Comparison of ENCODE assay signal across 1 cellular context in the genomic region with DNA sequence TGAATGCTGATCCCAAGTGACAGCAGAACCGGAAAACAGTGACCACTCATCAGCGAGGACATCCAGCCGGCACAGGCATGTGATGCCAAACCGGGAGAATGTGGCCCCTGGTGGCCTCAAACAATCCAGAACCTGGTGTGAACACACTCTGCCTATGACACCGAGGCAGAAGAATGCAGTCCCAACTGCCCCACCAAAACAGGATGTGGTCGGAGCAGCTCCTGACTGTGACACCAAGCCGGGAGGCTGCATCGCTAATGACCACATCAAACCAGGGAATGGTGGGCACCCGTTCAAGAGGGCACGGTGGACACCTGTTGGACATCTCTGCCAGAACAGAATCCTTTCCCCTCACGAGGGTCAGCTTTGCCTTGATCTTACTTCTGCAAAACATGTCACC.
TF ChIP-seq lines count a peak whose summit lies in the region.

No MANE protein-coding gene starts in this region.

TF ChIP-seq in HCT116, 20 proteins besides CTCF, POLR2A, EP300 and RAD21 (continued from another document):
- TF ChIP-seq EZH2phosphoT487 (IDR thresholded peaks at IDR 0.05; ENCODE audit: borderline replicate concordance) (no peak), SP1 (IDR thresholded peaks at IDR 0.05; ENCODE audit: low read depth) (peak; percentile 41; the same call in 1 of the 2 replicates), ZNF274 (IDR thresholded peaks at IDR 0.05; ENCODE audit: low read depth, low read length) (no peak), ZFX (IDR thresholded peaks at IDR 0.05) (no peak), EZH2 (IDR thresholded peaks at IDR 0.05) (no peak), SIN3A (IDR thresholded peaks at IDR 0.05; ENCODE audit: low read depth) (no peak), FOSL1 (IDR thresholded peaks at IDR 0.05; ENCODE audit: low read depth) (no peak), ELF1 (IDR thresholded peaks at IDR 0.05; ENCODE audit: borderline replicate concordance, low read depth) (no peak), YY1 (IDR thresholded peaks at IDR 0.05; ENCODE audit: extremely low read depth, insufficient replicate concordance, low read depth, low read length) (no peak)
- TF ChIP-seq, protein P1, sequence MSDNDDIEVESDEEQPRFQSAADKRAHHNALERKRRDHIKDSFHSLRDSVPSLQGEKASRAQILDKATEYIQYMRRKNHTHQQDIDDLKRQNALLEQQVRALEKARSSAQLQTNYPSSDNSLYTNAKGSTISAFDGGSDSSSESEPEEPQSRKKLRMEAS (IDR thresholded peaks at IDR 0.05): peak; percentile 63
